11 cellular contexts compared by ENCODE assay signal in genomic region chr11:63998558-63999348, GRCh38. TPM values are rescaled to one million over a fixed set of nuclear protein-coding genes. Genes with fewer than 3 reads are reported as not detected.
DNase-seq lines count a peak whose midpoint lies in the region; ATAC-seq, FAIRE-seq and TF ChIP-seq lines count a peak whose summit lies in the region.
"Had no signal": no experiment of that assay in that cellular context is flagged by ENCODE, and none has a peak within 500 bp of the region (broad histone marks: within the 10 kb centered on the region; RNA-seq: fewer than 3 reads in every experiment).

No MANE protein-coding gene starts in this region.

- intact Hi-C loops in Right ventricle myocardium inferior (cut with DNase I) (no loop called here), left ventricle myocardium superior (cut with micrococcal nuclease) (no loop called here), upper lobe of right lung (cut with DNase I) (no loop called here)

- no peaks in the 10 kb centered on the region for H3K36me3 Mint-ChIP-seq in astrocyte (ENCODE audit: low read depth, unreplicated experiment)

- no peaks in the 10 kb centered on the region for H3K9me3 Mint-ChIP-seq in astrocyte (ENCODE audit: unreplicated experiment)
- H3K9me3 Mint-ChIP-seq: CD4-positive, CD25-positive, alpha-beta regulatory T cell had no signal

- DNase-seq in Right ventricle myocardium inferior (ENCODE audit: missing footprints) (peak; percentile 73), left ventricle myocardium superior (no peak), astrocyte (ENCODE audit: low read depth) (no peak), kidney tubule cell (ENCODE audit: low spot score) (peak; percentile 35), upper lobe of right lung (no peak), pons (ENCODE audit: low spot score) (no peak)

- TF ChIP-seq CTCF in astrocyte (IDR thresholded peaks at IDR 0.05; ENCODE audit: insufficient read depth, low read depth, low read length): no peak
- no peak for TF ChIP-seq CTCF in upper lobe of right lung (IDR thresholded peaks at IDR 0.05)

- H3K9ac ChIP-seq in astrocyte (ENCODE audit: low read length): no peak overlapping the region

- no peaks in the 10 kb centered on the region for H3K4me1 Mint-ChIP-seq in astrocyte (ENCODE audit: low read depth, unreplicated experiment)

- peaks cover 74% of the 10 kb centered on the region for H4K20me1 ChIP-seq in astrocyte (ENCODE audit: insufficient read depth, low read length)

- H3K4me3 ChIP-seq in astrocyte (ENCODE audit: insufficient read depth, low read depth, low read length): no peak overlapping the region
- peak overlapping the region; percentile 44 for H3K4me3 ChIP-seq in upper lobe of right lung

- H3K4me1 ChIP-seq in astrocyte (ENCODE audit: insufficient read depth, low read length) (peaks cover 10% of the 10 kb centered on the region), upper lobe of right lung (peaks cover 37% of the 10 kb centered on the region)

- H3K79me2 ChIP-seq in astrocyte (ENCODE audit: insufficient read depth, low read length): no peaks in the 10 kb centered on the region

- H3K9me3 ChIP-seq in astrocyte (ENCODE audit: insufficient read depth, low read depth, low read length) (no peaks in the 10 kb centered on the region), upper lobe of right lung (no peaks in the 10 kb centered on the region)

- H3K36me3 ChIP-seq in astrocyte (ENCODE audit: insufficient read depth, low read length) (peaks cover 2% of the 10 kb centered on the region), upper lobe of right lung (peaks cover 38% of the 10 kb centered on the region)

- ATAC-seq in Right ventricle myocardium inferior (peak; percentile 0), left ventricle myocardium superior (no peak), upper lobe of right lung (peak; percentile 5), HG03045 (IDR thresholded peaks at IDR 0.05; ENCODE audit: unreplicated experiment) (no peak), GM21390 (IDR thresholded peaks at IDR 0.05; ENCODE audit: unreplicated experiment) (no peak)

- H3K27me3 ChIP-seq in astrocyte (ENCODE audit: insufficient read depth, low read length) (no peaks in the 10 kb centered on the region), upper lobe of right lung (no peaks in the 10 kb centered on the region)

- H3K27ac Mint-ChIP-seq in astrocyte (ENCODE audit: unreplicated experiment): no peak overlapping the region

- no peak overlapping the region for H3K4me3 Mint-ChIP-seq in astrocyte (ENCODE audit: unreplicated experiment)

- no peak overlapping the region for H3K27ac ChIP-seq in astrocyte (ENCODE audit: low read depth, low read length)
- no peak overlapping the region for H3K27ac ChIP-seq in upper lobe of right lung

- H3K4me2 ChIP-seq in astrocyte (ENCODE audit: low read length): peak overlapping the region; percentile 76

- no peak overlapping the region for H2AFZ ChIP-seq in astrocyte (ENCODE audit: low read depth, low read length)

- FAIRE-seq in astrocyte (lab: Jason Lieb, UNC): no peak
- FAIRE-seq: colon had no signal

- peaks cover 17% of the 10 kb centered on the region for H3K27me3 Mint-ChIP-seq in astrocyte (ENCODE audit: low read depth, unreplicated experiment)

RNA-seq across cellular contexts. Expression of gene OTUB1, which starts 12.5 kb away (rescaled TPM):
- total RNA-seq in Right ventricle myocardium inferior (55.6 TPM), left ventricle myocardium superior (54.4 TPM), astrocyte (77.9 and 78.5 TPM in 2 replicates), upper lobe of right lung (60.6 TPM)

RNA-seq across cellular contexts. Expression of gene COX8A, which starts 24.3 kb away (rescaled TPM):
- 1,159 TPM for total RNA-seq in Right ventricle myocardium inferior
- 1,107 TPM for total RNA-seq in left ventricle myocardium superior
- total RNA-seq in astrocyte: 274 and 289 TPM in 2 replicates
- 199 TPM for total RNA-seq in upper lobe of right lung

RNA-seq across cellular contexts. Expression of gene FLRT1, which starts 37.0 kb away (rescaled TPM):
- total RNA-seq in Right ventricle myocardium inferior (0.57 TPM), left ventricle myocardium superior (0.45 TPM), astrocyte (0.20 and 0.41 TPM in 2 replicates), upper lobe of right lung (not detected)
- total RNA-seq: CD4-positive, CD25-positive, alpha-beta regulatory T cell; lung microvascular endothelial cell had no signal

RNA-seq across cellular contexts. Expression of gene NAA40, which starts 60.0 kb away (rescaled TPM):
- total RNA-seq in Right ventricle myocardium inferior (18.7 TPM), left ventricle myocardium superior (26.5 TPM), astrocyte (21.2 and 23.2 TPM in 2 replicates), upper lobe of right lung (15.7 TPM)

Comparison
In these comparisons a context has a peak if more than half of its experiments do, and no peak if none do; other contexts are left out.
1. ATAC-seq: peak in Right ventricle myocardium inferior (single experiment) and upper lobe of right lung (single experiment); none in left ventricle myocardium superior (single experiment), HG03045 (single experiment) and GM21390 (single experiment).
2. DNase-seq: peak in Right ventricle myocardium inferior (single experiment) and kidney tubule cell (single experiment); none in left ventricle myocardium superior (single experiment), astrocyte (single experiment), upper lobe of right lung (single experiment) and pons (single experiment).